ENCODE assay signal across 8 cellular contexts in the genomic region with DNA sequence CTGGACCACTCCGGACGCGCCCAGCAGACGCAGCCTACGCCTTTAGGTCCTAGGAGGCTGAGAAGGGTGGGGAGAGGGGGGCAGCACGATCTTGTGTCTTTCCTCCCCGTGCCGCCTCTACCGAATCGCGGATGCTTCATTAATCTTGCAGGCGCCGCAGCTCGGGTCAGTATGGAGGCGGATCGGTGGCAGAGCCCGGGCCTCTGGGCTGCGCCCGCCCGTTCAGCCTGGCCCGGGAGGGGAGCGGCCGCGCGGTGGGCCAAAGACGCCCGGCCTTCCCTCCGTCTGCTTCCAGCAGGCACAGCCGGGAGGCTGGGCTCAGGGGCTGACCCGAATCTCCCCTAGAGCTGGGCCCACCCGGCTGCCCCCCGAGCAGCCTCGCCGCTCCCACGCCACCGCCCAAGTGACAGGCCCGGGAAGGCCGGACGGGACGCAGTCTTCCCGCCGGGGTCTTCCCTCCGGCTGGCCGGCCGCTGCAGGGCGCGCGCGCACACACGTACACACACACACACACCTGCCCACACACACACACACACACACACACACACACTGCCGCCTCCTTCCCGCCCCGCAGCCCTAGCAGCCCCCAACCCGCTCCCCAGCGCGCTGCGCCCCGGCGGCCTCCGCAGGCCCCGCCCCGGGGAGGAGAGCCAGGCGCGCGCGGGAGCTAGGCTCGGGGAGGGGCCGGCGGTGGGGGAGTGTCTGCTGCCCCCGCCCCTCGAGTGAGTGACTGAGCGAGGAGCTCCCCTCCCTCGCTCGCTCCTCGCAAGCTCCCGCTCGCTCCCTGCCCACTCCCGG. TPM values are rescaled to one million over a fixed set of nuclear protein-coding genes. Genes with fewer than 3 reads are reported as not detected.
DNase-seq lines count a peak whose midpoint lies in the region; ATAC-seq and TF ChIP-seq lines count a peak whose summit lies in the region.

C1orf21 (plus strand) TSS at position 759 of the 798 bp plus-strand sequence. CDS start 90,481 bp downstream, outside the sequence.

- DNase-seq in GM10266 (ENCODE audit: extremely low spot score) (peak; percentile 91), NCI-H1436 treated with DMSO at 0.1 percent for 48 hours (lab: John Stamatoyannopoulos, UW) (peak; percentile 48), T-helper 9 cell (peak; percentile 27), astrocyte of the spinal cord (ENCODE audit: low read depth, low spot score) (peak; percentile 86), hepatocyte (ENCODE audit: low spot score) (peak; percentile 95), uterus (peak; percentile 91 to 92)

- H3K27ac ChIP-seq in hepatocyte = peak within 1 kb of the TSS; percentile 87
- H3K27ac ChIP-seq in rectal smooth muscle tissue (ENCODE audit: low read depth, low read length) = peak within 1 kb of the TSS; percentile 81
- peak within 1 kb of the TSS; percentile 88 to 92 for H3K27ac ChIP-seq in uterus

- H3K27me3 ChIP-seq in hepatocyte = peaks cover 24% of the 10 kb centered on the region
- H3K27me3 ChIP-seq in rectal smooth muscle tissue (ENCODE audit: control insufficient read depth, insufficient read depth, low read length) = no peaks in the 10 kb centered on the region
- no peaks in the 10 kb centered on the region for H3K27me3 ChIP-seq in uterus

- no peaks in the 10 kb centered on the region for H4K20me1 ChIP-seq in hepatocyte (ENCODE audit: insufficient read depth, poor library complexity, severe bottlenecking)

- TF ChIP-seq CTCF in GM10266 (IDR thresholded peaks at IDR 0.05; ENCODE audit: control insufficient read depth, insufficient read depth, low read depth, missing control alignments) (no peak), astrocyte of the spinal cord (IDR thresholded peaks at IDR 0.05; ENCODE audit: low read depth, low read length) (no peak), hepatocyte (IDR thresholded peaks at IDR 0.05; ENCODE audit: poor library complexity) (no peak), uterus (IDR thresholded peaks at IDR 0.05) (no peak)

- H3K79me2 ChIP-seq in hepatocyte = peaks cover 32% of the 10 kb centered on the region

- peak in 1 of 2 donors; percentile 94 for TF ChIP-seq POLR2A in uterus (IDR thresholded peaks at IDR 0.05)

- ATAC-seq in HG02678 (IDR thresholded peaks at IDR 0.05; ENCODE audit: unreplicated experiment) = peak; percentile 83

- intact Hi-C loops in uterus (cut with DNase I; ENCODE audit: low total_unique reads) = loop anchor here (10.0 kb wide), 1 partner anchor 278 kb away; no protein-coding TSS in a partner anchor

- H2AFZ ChIP-seq in hepatocyte = peak within 1 kb of the TSS; percentile 98

- no peaks in the 10 kb centered on the region for H3K9me2 ChIP-seq in hepatocyte (replicated peaks; ENCODE audit: insufficient read depth)

- no peaks in the 10 kb centered on the region for H3K36me3 ChIP-seq in hepatocyte (replicated peaks; ENCODE audit: insufficient read depth, low read depth)
- H3K36me3 ChIP-seq in rectal smooth muscle tissue (ENCODE audit: control insufficient read depth, insufficient read depth, low read length) = no peaks in the 10 kb centered on the region
- no peaks in the 10 kb centered on the region for H3K36me3 ChIP-seq in uterus

- H3K4me1 ChIP-seq in hepatocyte (ENCODE audit: insufficient read depth) = peaks cover 21% of the 10 kb centered on the region
- H3K4me1 ChIP-seq in rectal smooth muscle tissue (ENCODE audit: control insufficient read depth, insufficient read depth, low read length) = peaks cover 4% of the 10 kb centered on the region
- peaks cover 0 to 6% of the 10 kb centered on the region in 2 donors for H3K4me1 ChIP-seq in uterus

- H3K9me3 ChIP-seq in hepatocyte (ENCODE audit: low read depth) (no peaks in the 10 kb centered on the region), uterus (no peaks in the 10 kb centered on the region)

- H3K4me3 ChIP-seq in astrocyte of the spinal cord (ENCODE audit: low read depth, low read length) (peak within 1 kb of the TSS; percentile 64), hepatocyte (peak within 1 kb of the TSS; percentile 77), rectal smooth muscle tissue (ENCODE audit: low read length) (peak within 1 kb of the TSS; percentile 79), uterus (peak within 1 kb of the TSS; percentile 75 to 92)

- peak within 1 kb of the TSS; percentile 88 for H3K4me2 ChIP-seq in hepatocyte

- in situ Hi-C loops in astrocyte of the spinal cord (cut with HindIII; ENCODE audit: low sequenced_read_pairs) = no loop called here

- 2% methylated on average over 30 of the region's 78 CpGs for WGBS in hepatocyte (ENCODE audit: low lambda C conversion rate, missing lambda C conversion rate)

- H3K9ac ChIP-seq in rectal smooth muscle tissue (ENCODE audit: low read length) = peak within 1 kb of the TSS; percentile 55

RNA-seq across cellular contexts. Expression of gene C1orf21, which starts in this region (rescaled TPM):
- 37.9 and 47.0 TPM in 2 replicates for total RNA-seq in hepatocyte
- polyA plus RNA-seq in hepatocyte = 26.9 and 29.7 TPM in 2 replicates
- 10 to 100 TPM; 15.0 to 71.0 (median 44.5) TPM for total RNA-seq in uterus

Comparison
In these comparisons a context has a peak if more than half of its experiments do, and no peak if none do; other contexts are left out.
1. Peak in every context shown above with its lines: DNase-seq, ATAC-seq, H3K4me3 ChIP-seq and H3K27ac ChIP-seq.
2. DNase-seq: peak in every context shown above with its lines; median percentile 95 in hepatocyte; 92 in uterus; 91 in GM10266; 86 in astrocyte of the spinal cord; 48 in NCI-H1436 treated with DMSO at 0.1 percent for 48 hours; 27 in T-helper 9 cell.